Comparison of ENCODE assay signal across 4 cellular contexts in the genomic region with DNA sequence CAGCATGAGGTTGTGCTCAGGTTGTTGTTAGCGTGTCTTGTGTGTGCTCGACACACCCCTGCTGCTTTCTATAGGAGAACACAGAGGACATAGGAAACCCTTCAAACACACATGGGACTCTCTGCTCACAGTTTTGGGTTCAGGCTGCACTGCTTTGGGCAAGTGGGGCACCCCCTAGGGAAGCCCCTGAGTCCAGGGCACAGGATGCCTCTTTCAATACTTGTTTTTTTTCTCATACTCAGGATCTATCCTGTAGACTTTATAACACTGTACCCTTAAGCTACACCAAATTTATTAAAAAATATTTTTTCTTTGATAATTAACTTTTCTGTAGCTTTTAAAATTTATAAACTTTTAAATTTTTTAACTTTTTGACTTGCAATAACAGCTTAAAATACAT. TPM values are rescaled to one million over a fixed set of nuclear protein-coding genes. Genes with fewer than 3 reads are reported as not detected.
"Had no signal": no experiment of that assay in that cellular context is flagged by ENCODE, and none has a peak within 500 bp of the region (broad histone marks: within the 10 kb centered on the region; RNA-seq: fewer than 3 reads in every experiment).

No MANE protein-coding gene starts in this region.

RNA-seq across cellular contexts. Expression of a gene that starts 55.3 kb away (rescaled TPM):
- total RNA-seq: GM23248, H7, HepG2, HFFc6 had no signal
